8 cellular contexts compared by ENCODE assay signal in the genomic region with DNA sequence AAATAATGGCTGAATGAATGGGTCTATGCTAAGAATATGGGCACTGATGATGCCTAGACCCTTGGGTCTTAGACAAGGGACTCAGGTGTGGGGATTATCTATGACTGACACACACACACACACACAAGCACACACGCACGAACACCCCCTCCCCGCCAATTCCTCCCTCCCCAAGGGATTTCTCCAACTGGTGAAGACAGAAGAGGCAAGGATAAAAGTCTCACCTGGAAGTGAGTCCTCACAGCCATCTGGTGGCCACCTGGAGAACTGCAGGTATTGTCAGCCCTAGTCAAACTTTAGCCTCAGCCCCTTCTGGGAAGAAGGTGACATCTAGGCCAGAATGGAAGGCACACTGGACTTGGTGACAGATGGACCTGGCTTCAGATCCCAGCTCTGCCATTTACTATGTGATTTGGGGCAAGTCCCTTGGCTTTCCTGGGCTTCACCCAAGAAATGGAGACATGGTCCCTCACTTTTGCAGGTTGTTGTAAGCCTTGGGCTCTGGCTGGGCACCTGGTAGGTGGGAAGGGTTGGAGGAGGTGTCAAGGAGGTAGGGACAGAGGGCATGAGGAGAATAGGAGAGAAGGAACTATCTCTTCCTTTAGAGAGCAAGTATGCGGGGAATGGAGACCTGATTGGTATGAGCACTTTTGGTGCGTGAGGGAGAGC. TPM values are rescaled to one million over a fixed set of nuclear protein-coding genes. Genes with fewer than 3 reads are reported as not detected.
DNase-seq lines count a peak whose midpoint lies in the region; ATAC-seq, FAIRE-seq and TF ChIP-seq lines count a peak whose summit lies in the region.

No MANE protein-coding gene starts in this region.

- H3K9me3 ChIP-seq in esophagus squamous epithelium, result no peaks in the 10 kb centered on the region
- H3K9me3 ChIP-seq in ovary, result no peaks in the 10 kb centered on the region

- CTCF ChIA-PET in AG04449 (lab: Yijun Ruan, JAX), result interaction anchor here (0.7 to 15.9 kb wide), 22 partner anchors 8 to 352 kb away, joined by 3 to 442 read pairs (median 6); partner anchors contain the start of genes FCN3 and MAP3K6

- TF ChIP-seq EP300 in ovary (IDR thresholded peaks at IDR 0.05), result no peak

- no peak for ATAC-seq in GM21528 (IDR thresholded peaks at IDR 0.05; ENCODE audit: low FRiP score, unreplicated experiment)

- intact Hi-C loops in esophagus squamous epithelium (cut with DNase I), result no loop called here
- intact Hi-C loops in ovary (cut with DNase I), result no loop called here

- no peaks in the 10 kb centered on the region for H3K27me3 ChIP-seq in esophagus squamous epithelium
- H3K27me3 ChIP-seq in ovary, result no peaks in the 10 kb centered on the region

- POLR2A ChIA-PET in AG04449 (lab: Yijun Ruan, JAX), result no interaction called here

- TF ChIP-seq POLR2A in GM12892 (IDR thresholded peaks at IDR 0.05; ENCODE audit: low read depth, low read length), result no peak
- TF ChIP-seq POLR2A in esophagus squamous epithelium (IDR thresholded peaks at IDR 0.05), result no peak
- no peak for TF ChIP-seq POLR2A in ovary (IDR thresholded peaks at IDR 0.05)

- no peak for DNase-seq in AG04449 (ENCODE audit: low read depth, low spot score)
- no peak for DNase-seq in GM12892 (ENCODE audit: insufficient read length)
- DNase-seq in NCI-H82 (lab: John Stamatoyannopoulos, UW), result peak; percentile 90
- DNase-seq in activated T-cell treated with anti-CD3 and anti-CD28 coated beads for 1 hour (ENCODE audit: low read depth), result peak; percentile 75
- DNase-seq in esophagus squamous epithelium (lab: John Stamatoyannopoulos, UW), result no peak
- DNase-seq in ovary, result peak; percentile 60 to 77 (median 70)
- DNase-seq in ureter (ENCODE audit: low spot score), result peak; percentile 79

- WGBS in esophagus squamous epithelium, 2 donors, result 38 to 43% methylated on average over 5 of the region's 5 CpGs
- 35 to 41% (median 36%) methylated on average over 5 of the region's 5 CpGs for WGBS in ovary, 3 donors

- FAIRE-seq in GM12892 (lab: Jason Lieb, UNC), result peak; percentile 88

- H3K36me3 ChIP-seq in esophagus squamous epithelium (no peaks in the 10 kb centered on the region), ovary (no peaks in the 10 kb centered on the region)

- H3K4me3 ChIP-seq in AG04449 (ENCODE audit: low read depth, low read length), result no peak overlapping the region
- H3K4me3 ChIP-seq in esophagus squamous epithelium, result no peak overlapping the region
- no peak overlapping the region for H3K4me3 ChIP-seq in ovary

- H3K27ac ChIP-seq in esophagus squamous epithelium, result peak overlapping the region in 1 of 4 donors; percentile 17
- no peak overlapping the region for H3K27ac ChIP-seq in ovary

- H3K4me1 ChIP-seq in esophagus squamous epithelium, result peaks cover 14 to 35% (median 15%) of the 10 kb centered on the region in 3 donors
- H3K4me1 ChIP-seq in ovary (ENCODE audit: insufficient read depth), result peaks cover 11% of the 10 kb centered on the region

- TF ChIP-seq CTCF in AG04449 (IDR thresholded peaks at IDR 0.05; ENCODE audit: insufficient read depth, low read length, missing control alignments), result peak; percentile 77
- TF ChIP-seq CTCF in esophagus squamous epithelium (IDR thresholded peaks at IDR 0.05), result peak; percentile 92 to 97 (median 94)
- TF ChIP-seq CTCF in ovary (IDR thresholded peaks at IDR 0.05), result peak; percentile 45 to 73 (median 68)

RNA-seq across cellular contexts. Expression of gene GPR3, which starts 4.0 kb away (rescaled TPM):
- 0.42 TPM for polyA plus RNA-seq in GM12892 (2012; ENCODE audit: missing spikeins)
- total RNA-seq in esophagus squamous epithelium (under 1 TPM in 1 of 4 donors, not detected in 3; 0.38 TPM), ovary (under 1 TPM in 6 of 7 donors, not detected in 1; 0.15 to 0.87 (median 0.41) TPM), ureter (0.47 TPM)
- polyA plus RNA-seq in ovary, result under 1 TPM; 0.12 to 0.18 TPM

RNA-seq across cellular contexts. Expression of gene CD164L2, which starts 5.3 kb away (rescaled TPM):
- 0.17 TPM for polyA plus RNA-seq in GM12892 (2012; ENCODE audit: missing spikeins)
- total RNA-seq in esophagus squamous epithelium (10 to 100 TPM in 1 of 4 donors, 1 to 10 TPM in 3; 4.8 to 15.4 (median 6.5) TPM), ovary (10 to 100 TPM in 1 of 7 donors, 1 to 10 TPM in 1, under 1 TPM in 3, not detected in 2; 0.52 to 15.5 (median 0.89) TPM), ureter (not detected)
- polyA plus RNA-seq in ovary, result under 1 TPM in 1 of 2 donors, not detected in 1; 0.06 TPM

RNA-seq across cellular contexts. Expression of gene FCN3, which starts 13.8 kb away (rescaled TPM):
- 0.47 TPM for polyA plus RNA-seq in GM12892 (2012; ENCODE audit: missing spikeins)
- total RNA-seq in esophagus squamous epithelium (1 to 10 TPM; 3.0 to 4.7 (median 4.3) TPM), ovary (1 to 10 TPM in 4 of 7 donors, under 1 TPM in 3; 0.35 to 7.6 (median 1.2) TPM), ureter (2.1 TPM)
- polyA plus RNA-seq in ovary, result 1 to 10 TPM; 2.5 to 6.5 TPM

RNA-seq across cellular contexts. Expression of gene MAP3K6, which starts 21.7 kb away (rescaled TPM):
- polyA plus RNA-seq in GM12892 (2012; ENCODE audit: missing spikeins), result 8.7 TPM
- total RNA-seq in esophagus squamous epithelium, result 100 to 1,000 TPM in 1 of 4 donors, 10 to 100 TPM in 3; 72.3 to 121 (median 76.9) TPM
- total RNA-seq in ovary, result 10 to 100 TPM; 10.3 to 45.9 (median 19.0) TPM
- 10 to 100 TPM in 1 of 2 donors, 1 to 10 TPM in 1; 5.1 to 14.2 TPM for polyA plus RNA-seq in ovary
- total RNA-seq in ureter, result 75.5 TPM

RNA-seq across cellular contexts. Expression of gene SYTL1, which starts 46.6 kb away (rescaled TPM):
- polyA plus RNA-seq in GM12892 (2012; ENCODE audit: missing spikeins), result 4.5 TPM
- total RNA-seq in esophagus squamous epithelium (100 to 1,000 TPM in 3 of 4 donors, 10 to 100 TPM in 1; 74.7 to 182 (median 125) TPM), ovary (10 to 100 TPM in 1 of 7 donors, 1 to 10 TPM in 4, under 1 TPM in 2; 0.43 to 20.9 (median 3.4) TPM), ureter (93.6 TPM)
- polyA plus RNA-seq in ovary, result 1 to 10 TPM in 1 of 2 donors, under 1 TPM in 1; 0.15 to 1.4 TPM

Comparison
In these comparisons a context has a peak if more than half of its experiments do, and no peak if none do; other contexts are left out.
1. DNase-seq: peak in NCI-H82 (single experiment), activated T-cell treated with anti-CD3 and anti-CD28 coated beads for 1 hour (single experiment), ovary (5 of 5) and ureter (single experiment); none in AG04449 (single experiment), GM12892 (single experiment) and esophagus squamous epithelium (single experiment).
2. Peak in every context shown above with its lines, with median percentiles within 50 percentile points of each other: CTCF ChIP-seq.